In genomic region chr7:121302214-121302745, GRCh38 we compare ENCODE assay signal across 10 cellular contexts. TPM values are rescaled to one million over a fixed set of nuclear protein-coding genes. Genes with fewer than 3 reads are reported as not detected.
DNase-seq lines count a peak whose midpoint lies in the region; ATAC-seq and TF ChIP-seq lines count a peak whose summit lies in the region.
"Had no signal": no experiment of that assay in that cellular context is flagged by ENCODE, and none has a peak within 500 bp of the region (broad histone marks: within the 10 kb centered on the region; RNA-seq: fewer than 3 reads in every experiment).

No MANE protein-coding gene starts in this region.

- H3K4me3 ChIP-seq in AG10803 (ENCODE audit: low read length), result no peak overlapping the region
- H3K4me3 ChIP-seq: Peyer's patch had no signal

- H3K4me3 Mint-ChIP-seq in activated B cell treated with CpG ODN at 0.5 μM for 24 hours, result peak overlapping the region; percentile 5
- H3K4me3 Mint-ChIP-seq in T-cell, result no peak overlapping the region
- H3K4me3 Mint-ChIP-seq: brain had no signal

- H3K27me3 Mint-ChIP-seq in activated B cell treated with CpG ODN at 0.5 μM for 24 hours (no peaks in the 10 kb centered on the region), T-cell (peaks cover 17 to 23% of the 10 kb centered on the region in 2 donors)
- H3K27me3 Mint-ChIP-seq: brain had no signal

- CTCF ChIA-PET in activated B cell treated with CpG ODN at 0.5 μM for 24 hours (lab: Charles Lee), result no interaction called here
- CTCF ChIA-PET in T-cell (lab: Charles Lee), result no interaction called here

- H3K9me3 Mint-ChIP-seq in activated B cell treated with CpG ODN at 0.5 μM for 24 hours, result peaks cover 5% of the 10 kb centered on the region
- no peaks in the 10 kb centered on the region for H3K9me3 Mint-ChIP-seq in T-cell
- H3K9me3 Mint-ChIP-seq: brain had no signal

- POLR2A ChIA-PET in activated B cell treated with CpG ODN at 0.5 μM for 24 hours (lab: Charles Lee) (interaction anchor here (1.0 to 1.7 kb wide), 2 partner anchors 28 to 123 kb away, joined by 5 to 8 read pairs; no protein-coding TSS in a partner anchor), T-cell (lab: Charles Lee) (no interaction called here)

- H3K4me1 Mint-ChIP-seq in activated B cell treated with CpG ODN at 0.5 μM for 24 hours (peaks cover 56% of the 10 kb centered on the region), T-cell (no peaks in the 10 kb centered on the region)

- no peak for TF ChIP-seq CTCF in AG10803 (conservative IDR thresholded peaks at IDR 0.05; ENCODE audit: low read length)
- TF ChIP-seq CTCF in activated B cell treated with CpG ODN at 0.5 μM for 24 hours (IDR thresholded peaks at IDR 0.05), result no peak

- peak; percentile 97 for ATAC-seq in GM19452 (IDR thresholded peaks at IDR 0.05; ENCODE audit: unreplicated experiment)
- ATAC-seq in HG03135 (IDR thresholded peaks at IDR 0.05; ENCODE audit: unreplicated experiment), result peak; percentile 93
- ATAC-seq in activated B cell treated with CpG ODN at 0.5 μM for 24 hours (ENCODE audit: low read depth), result peak; percentile 97
- no peak for ATAC-seq in T-cell (replicated peaks in 1 of 4)

- intact Hi-C loops in activated B cell treated with CpG ODN at 0.5 μM for 24 hours (cut with micrococcal nuclease), result loop anchor here (1.0 to 2.0 kb wide), 4 partner anchors 12 to 122 kb away; no protein-coding TSS in a partner anchor

- H3K27ac Mint-ChIP-seq in activated B cell treated with CpG ODN at 0.5 μM for 24 hours (peak overlapping the region; percentile 81), T-cell (no peak overlapping the region)
- H3K27ac Mint-ChIP-seq: brain had no signal

- DNase-seq in AG10803 (ENCODE audit: low read depth), result peak; percentile 75
- no peak for DNase-seq in activated B cell treated with CpG ODN at 0.5 μM for 24 hours
- no peak for DNase-seq in T-cell
- DNase-seq in cerebellar nuclear complex (lab: John Stamatoyannopoulos, UW), result no peak
- DNase-seq in NCI-H2171 treated with DMSO at 0.1 percent for 48 hours (lab: John Stamatoyannopoulos, UW), result no peak
- DNase-seq in DMS 273 treated with DMSO at 0.1 percent for 48 hours (lab: John Stamatoyannopoulos, UW), result no peak

- H3K36me3 Mint-ChIP-seq in activated B cell treated with CpG ODN at 0.5 μM for 24 hours (ENCODE audit: low read depth), result peaks cover 29% of the 10 kb centered on the region
- no peaks in the 10 kb centered on the region for H3K36me3 Mint-ChIP-seq in T-cell
- H3K36me3 Mint-ChIP-seq: brain had no signal

RNA-seq across cellular contexts. Expression of gene WNT16, which starts 26.5 kb away (rescaled TPM):
- 4.9 and 6.7 TPM in 2 replicates for total RNA-seq in activated B cell treated with CpG ODN at 0.5 μM for 24 hours
- total RNA-seq in T-cell, result under 1 TPM in 3 of 5 donors, not detected in 2; 0.13 to 0.35 (median 0.19) TPM
- total RNA-seq: Peyer's patch had no signal

Comparison
In these comparisons a context has a peak if more than half of its experiments do, and no peak if none do; other contexts are left out.
1. ATAC-seq: peak in GM19452 (single experiment), HG03135 (single experiment) and activated B cell treated with CpG ODN at 0.5 μM for 24 hours (single experiment); none in T-cell (0 of 4).